Comparison of ENCODE assay signal across 24 cellular contexts in the genomic region with DNA sequence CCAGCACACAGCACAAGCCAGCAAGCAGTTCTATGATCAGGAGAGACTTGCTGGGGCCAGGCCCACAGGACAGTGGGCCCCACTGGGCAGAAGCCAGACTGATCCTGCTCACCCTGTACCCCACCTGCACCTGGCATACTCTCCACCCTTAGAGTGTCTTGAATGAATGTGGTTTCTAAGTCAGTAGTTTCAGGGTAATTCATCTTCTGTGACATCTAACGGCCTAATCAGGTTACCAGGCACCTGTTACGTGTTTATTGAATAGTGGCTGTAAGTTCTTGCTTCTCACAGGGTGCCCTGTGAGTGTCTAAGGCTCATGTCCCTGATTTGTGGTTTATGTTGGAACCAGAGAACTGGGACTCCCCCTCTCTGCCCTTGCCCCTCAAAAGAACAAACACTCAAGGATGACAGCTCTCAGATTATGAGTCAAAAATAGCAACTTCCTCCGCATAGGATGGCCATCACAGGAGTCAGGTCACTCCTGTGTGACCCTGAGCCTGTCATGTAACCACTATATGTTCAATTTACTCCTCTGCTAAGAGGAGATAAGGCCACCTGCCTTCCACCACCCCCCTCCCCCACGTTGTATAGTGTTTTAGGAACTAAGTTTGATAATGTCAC. TPM values are rescaled to one million over a fixed set of nuclear protein-coding genes. Genes with fewer than 3 reads are reported as not detected.
DNase-seq lines count a peak whose midpoint lies in the region; ATAC-seq, FAIRE-seq and TF ChIP-seq lines count a peak whose summit lies in the region.
"Had no signal": no experiment of that assay in that cellular context is flagged by ENCODE, and none has a peak within 500 bp of the region (broad histone marks: within the 10 kb centered on the region; RNA-seq: fewer than 3 reads in every experiment).

No MANE protein-coding gene starts in this region.

- peak; percentile 51 for FAIRE-seq in GM12891 (lab: Jason Lieb, UNC)
- FAIRE-seq in bronchial epithelial cell (lab: Jason Lieb, UNC), result peak; percentile 36

- TF ChIP-seq CTCF in DOHH2 (IDR thresholded peaks at IDR 0.05; ENCODE audit: low read depth, low read length, poor library complexity, severe bottlenecking), result no peak
- TF ChIP-seq CTCF in bronchial epithelial cell (IDR thresholded peaks at IDR 0.05; ENCODE audit: insufficient read depth, low read length, severe bottlenecking), result no peak

- no peaks in the 10 kb centered on the region for H3K27me3 ChIP-seq in DOHH2 (ENCODE audit: control insufficient read depth, low read length)
- no peaks in the 10 kb centered on the region for H3K27me3 ChIP-seq in bronchial epithelial cell (ENCODE audit: control insufficient read depth, insufficient read depth, low read length)
- H3K27me3 ChIP-seq: colonic mucosa, neural progenitor cell, Peyer's patch, stomach had no signal

- DNase-seq in GM12891 (ENCODE audit: insufficient read length, low spot score) (no peak), NCI-H69 (lab: John Stamatoyannopoulos, UW) (peak; percentile 11), bronchial epithelial cell (ENCODE audit: low read depth) (no peak), NCI-H2029 treated with DMSO at 0.1 percent for 48 hours (lab: John Stamatoyannopoulos, UW) (no peak), AG08395 (ENCODE audit: low spot score) (no peak)
- DNase-seq: activated CD4-positive, alpha-beta T cell treated with anti-CD3 and anti-CD28 coated beads for 1 hour; activated T-cell treated with anti-CD3 and anti-CD28 coated beads, Interleukin-2, amount 50 U/mL, for 72 hours; colonic mucosa; DND-41; endodermal cell; HCEC 1CT; NCI-H1105; NCI-H774; Peyer's patch; psoas muscle; stimulated activated CD4-positive, alpha-beta T cell treated with anti-CD3 and anti-CD28 coated beads, Interleukin-4, amount 100 ng/mL, for 1 hour; stomach had no signal

- H3K9me2 ChIP-seq in DOHH2 (replicated peaks; ENCODE audit: control insufficient read depth, low read length), result no peaks in the 10 kb centered on the region
- H3K9me2 ChIP-seq: SK-N-SH had no signal

- H3K4me1 ChIP-seq in DOHH2 (ENCODE audit: control insufficient read depth, low read length), result peaks cover 9% of the 10 kb centered on the region; the same call in 1 of the 2 replicates
- H3K4me1 ChIP-seq: colonic mucosa, neural progenitor cell, Peyer's patch, psoas muscle, stomach had no signal

- H3K4me2 ChIP-seq in DOHH2 (ENCODE audit: low read length), result 0 out of 2 replicates have a peak overlapping the region, but pooled peaks have one; percentile 2
- H3K4me2 ChIP-seq: neural progenitor cell, SK-N-SH, smooth muscle cell had no signal

- H3K36me3 ChIP-seq in DOHH2 (ENCODE audit: control insufficient read depth, low read length) (no peaks in the 10 kb centered on the region), bronchial epithelial cell (ENCODE audit: control insufficient read depth, insufficient read depth, low read length) (no peaks in the 10 kb centered on the region)
- H3K36me3 ChIP-seq: colonic mucosa, neural progenitor cell, Peyer's patch, stomach had no signal

- no peaks in the 10 kb centered on the region for H3F3A ChIP-seq in DOHH2 (ENCODE audit: control insufficient read depth, insufficient read depth)

- no peak for TF ChIP-seq POLR2A in GM12891 (IDR thresholded peaks at IDR 0.05; ENCODE audit: low read depth, low read length)

- no peak overlapping the region for H3K27ac ChIP-seq in DOHH2 (ENCODE audit: low read depth, low read length)
- H3K27ac ChIP-seq: colonic mucosa, neural progenitor cell, Peyer's patch, psoas muscle, stomach had no signal

- H3K79me2 ChIP-seq in DOHH2 (ENCODE audit: control insufficient read depth, low read length), result no peaks in the 10 kb centered on the region

- H4K20me1 ChIP-seq in DOHH2 (ENCODE audit: control insufficient read depth, insufficient read depth, low read depth, low read length), result no peaks in the 10 kb centered on the region

- no peak overlapping the region for H3K4me3 ChIP-seq in DOHH2 (ENCODE audit: low read length)
- no peak overlapping the region for H3K4me3 ChIP-seq in bronchial epithelial cell (ENCODE audit: low read depth, low read length)
- H3K4me3 ChIP-seq: colonic mucosa, neural progenitor cell, Peyer's patch, psoas muscle, smooth muscle cell, stomach had no signal

- ATAC-seq in GM18870 (IDR thresholded peaks at IDR 0.05; ENCODE audit: unreplicated experiment), result no peak
- ATAC-seq: activated T-cell treated with anti-CD3 and anti-CD28 coated beads, Interleukin-2, amount 50 U/mL, for 72 hours; left lobe of liver; psoas muscle had no signal

- no peaks in the 10 kb centered on the region for H3K9me3 ChIP-seq in DOHH2 (ENCODE audit: control insufficient read depth, insufficient read depth, low read length)
- H3K9me3 ChIP-seq: colonic mucosa, Peyer's patch, SK-N-SH, stomach had no signal

TF ChIP-seq in GM12891, 5 proteins besides CTCF, POLR2A, EP300 and RAD21:
- no peak for TF ChIP-seq SPI1 (IDR thresholded peaks at IDR 0.05; ENCODE audit: low read depth, low read length)
- TF ChIP-seq PAX5 (IDR thresholded peaks at IDR 0.05; ENCODE audit: insufficient read depth, low read length, severe bottlenecking), result no peak
- TF ChIP-seq POLR2AphosphoS5 (IDR thresholded peaks at IDR 0.05; ENCODE audit: low read depth, low read length), result no peak
- TF ChIP-seq TAF1 (IDR thresholded peaks at IDR 0.05; ENCODE audit: low read depth, low read length), result no peak
- no peak for TF ChIP-seq POU2F2 (IDR thresholded peaks at IDR 0.05; ENCODE audit: low read depth, low read length)

RNA-seq across cellular contexts. Expression of a gene that starts 7.0 kb away (rescaled TPM):
- polyA plus RNA-seq in GM12891 (2012; ENCODE audit: low read depth, missing spikeins), result 0.06 TPM
- total RNA-seq in bronchial epithelial cell, result not detected in 2 replicates
- total RNA-seq: activated T-cell treated with anti-CD3 and anti-CD28 coated beads, Interleukin-2, amount 50 U/mL, for 72 hours; colonic mucosa; endodermal cell; HT1080; left lobe of liver; Peyer's patch; psoas muscle; smooth muscle cell; stomach had no signal
- polyA plus RNA-seq: psoas muscle, SK-N-SH, smooth muscle cell, stomach had no signal

RNA-seq across cellular contexts. Expression of a gene that starts 43.4 kb away (rescaled TPM):
- 13.1 TPM for polyA plus RNA-seq in GM12891 (2012; ENCODE audit: low read depth, missing spikeins)
- 22.9 and 23.2 TPM in 2 replicates for total RNA-seq in bronchial epithelial cell

RNA-seq across cellular contexts. Expression of a gene that starts 43.4 kb away (rescaled TPM):
- 1.7 TPM for polyA plus RNA-seq in GM12891 (2012; ENCODE audit: low read depth, missing spikeins)
- total RNA-seq in bronchial epithelial cell, result 2.4 and 5.5 TPM in 2 replicates

RNA-seq across cellular contexts. Expression of a gene that starts 52.1 kb away (rescaled TPM):
- polyA plus RNA-seq in GM12891 (2012; ENCODE audit: low read depth, missing spikeins), result 7.0 TPM
- total RNA-seq in bronchial epithelial cell, result 15.6 and 17.4 TPM in 2 replicates

RNA-seq across cellular contexts. Expression of a gene that starts 52.4 kb away (rescaled TPM):
- polyA plus RNA-seq in GM12891 (2012; ENCODE audit: low read depth, missing spikeins), result 5.9 TPM
- 4.2 TPM in 2 replicates for total RNA-seq in bronchial epithelial cell
